ENCODE assay signal across 24 cellular contexts in the genomic region with DNA sequence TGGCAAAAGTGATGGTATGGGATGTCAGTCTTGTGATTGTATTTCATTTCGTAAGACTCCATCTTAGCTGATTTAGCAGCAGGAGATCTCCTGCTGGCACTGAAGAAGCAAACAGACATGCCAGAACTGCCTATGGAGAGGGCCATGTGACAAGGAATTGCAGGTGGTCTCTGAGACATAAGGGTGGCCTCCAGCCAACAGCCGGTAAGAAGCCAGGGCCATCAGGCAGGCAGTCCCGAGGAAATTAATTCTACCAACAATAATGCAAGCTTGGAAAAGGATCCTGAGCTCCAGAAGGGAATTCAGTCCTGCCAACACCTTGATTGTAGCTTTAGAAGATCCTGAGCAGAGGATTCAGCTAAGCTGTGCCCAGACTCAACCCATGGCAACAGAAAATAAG.
"Had no signal": no experiment of that assay in that cellular context is flagged by ENCODE, and none has a peak within 500 bp of the region (broad histone marks: within the 10 kb centered on the region; RNA-seq: fewer than 3 reads in every experiment).

No MANE protein-coding gene starts in this region.

- H3K4me3 Mint-ChIP-seq: activated CD4-positive, alpha-beta T cell treated with anti-CD3 and anti-CD28 coated beads for 36 hours; activated naive CD8-positive, alpha-beta T cell; nephron; stimulated activated naive CD8-positive, alpha-beta T cell treated with anti-CD3 and anti-CD28 coated beads, Interleukin-15, Interleukin-2, amounts not matched to agents 100 ng/mL and 50 ng/mL, for 24 hours had no signal

- DNase-seq: activated CD4-positive, alpha-beta T cell treated with anti-CD3 and anti-CD28 coated beads for 36 hours; activated CD4-positive, alpha-beta T cell treated with anti-CD3 and anti-CD28 coated beads, Interleukin-2, amount 50 U/mL, for 48 hours; activated T-cell treated with anti-CD3 and anti-CD28 coated beads for 4 hours; amniotic stem cell; foreskin melanocyte; head of caudate nucleus; lower lobe of right lung; occipital lobe; right cardiac atrium; stimulated activated CD4-positive, alpha-beta T cell treated with anti-CD3 and anti-CD28 coated beads, Interleukin-15, amount 100 ng/mL, for 24 hours; stimulated activated CD4-positive, alpha-beta T cell treated with anti-CD3 and anti-CD28 coated beads, Interleukin-2, amount 100 ng/mL, for 48 hours; transverse colon; uterus had no signal

- H3K4me1 Mint-ChIP-seq: activated CD4-positive, alpha-beta T cell treated with anti-CD3 and anti-CD28 coated beads for 36 hours; nephron had no signal

- H3K27ac ChIP-seq: cardiac muscle cell, lower lobe of right lung, skin epidermis, suprapubic skin, transverse colon, uterus had no signal

- H3K36me3 ChIP-seq: cardiac muscle cell, lower lobe of right lung, suprapubic skin, transverse colon, uterus had no signal

- H3K27me3 ChIP-seq: cardiac muscle cell, dorsolateral prefrontal cortex, suprapubic skin, transverse colon, uterus had no signal

- H3K27ac Mint-ChIP-seq: activated CD4-positive, alpha-beta T cell treated with anti-CD3 and anti-CD28 coated beads for 36 hours; activated naive CD8-positive, alpha-beta T cell; nephron; progenitor cell of endocrine pancreas; stimulated activated naive CD8-positive, alpha-beta T cell treated with anti-CD3 and anti-CD28 coated beads, Interleukin-15, Interleukin-2, amounts not matched to agents 100 ng/mL and 50 ng/mL, for 24 hours had no signal

- H3K9me3 ChIP-seq: lower lobe of right lung, suprapubic skin, transverse colon, uterus had no signal

- ATAC-seq: activated CD4-positive, alpha-beta T cell treated with anti-CD3 and anti-CD28 coated beads for 36 hours; lower lobe of right lung; right cardiac atrium had no signal

- H3K4me1 ChIP-seq: lower lobe of right lung, suprapubic skin, transverse colon, uterus had no signal

- H3K27me3 Mint-ChIP-seq: progenitor cell of endocrine pancreas had no signal

- H3K4me3 ChIP-seq: cardiac muscle cell, dorsolateral prefrontal cortex, lower lobe of right lung, skin epidermis, suprapubic skin, transverse colon, uterus had no signal

- FAIRE-seq: colon, keratinocyte, TTC549 had no signal

- H3K9me3 Mint-ChIP-seq: nephron; stimulated activated naive CD8-positive, alpha-beta T cell treated with anti-CD3 and anti-CD28 coated beads, Interleukin-15, Interleukin-2, amounts not matched to agents 100 ng/mL and 50 ng/mL, for 24 hours had no signal

- H3K36me3 Mint-ChIP-seq: activated naive CD8-positive, alpha-beta T cell had no signal
